ENCODE assay signal across 8 cellular contexts in genomic region chr17:3695723-3696411, GRCh38. TPM values are rescaled to one million over a fixed set of nuclear protein-coding genes. Genes with fewer than 3 reads are reported as not detected.
DNase-seq lines count a peak whose midpoint lies in the region; ATAC-seq and TF ChIP-seq lines count a peak whose summit lies in the region.

A gene with protein sequence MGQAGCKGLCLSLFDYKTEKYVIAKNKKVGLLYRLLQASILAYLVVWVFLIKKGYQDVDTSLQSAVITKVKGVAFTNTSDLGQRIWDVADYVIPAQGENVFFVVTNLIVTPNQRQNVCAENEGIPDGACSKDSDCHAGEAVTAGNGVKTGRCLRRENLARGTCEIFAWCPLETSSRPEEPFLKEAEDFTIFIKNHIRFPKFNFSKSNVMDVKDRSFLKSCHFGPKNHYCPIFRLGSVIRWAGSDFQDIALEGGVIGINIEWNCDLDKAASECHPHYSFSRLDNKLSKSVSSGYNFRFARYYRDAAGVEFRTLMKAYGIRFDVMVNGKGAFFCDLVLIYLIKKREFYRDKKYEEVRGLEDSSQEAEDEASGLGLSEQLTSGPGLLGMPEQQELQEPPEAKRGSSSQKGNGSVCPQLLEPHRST (minus strand): TSS chr17:3696155. CDS start chr17:3696005, 150 bp downstream.

- no peaks in the 10 kb centered on the region for H4K20me1 ChIP-seq in IMR-90 (ENCODE audit: insufficient read depth, low read length)

- TF ChIP-seq POLR2A in IMR-90 (IDR thresholded peaks at IDR 0.05; ENCODE audit: low read depth, low read length): no peak

- WGBS in IMR-90 (ENCODE audit: extremely low coverage in 2 of 2, insufficient read length in 1 of 2), 2 experiments: 1% methylated on average over 22 of the region's 65 CpGs; no CpG with 5 or more reads in 1 of the 2 experiments
- whole genome bisulfite sequencing in urinary bladder: under 1% methylated on average over 65 of the region's 65 CpGs

- H3K18ac ChIP-seq in IMR-90 (ENCODE audit: low read depth, low read length): no peak within 1 kb of the TSS

- CTCF ChIA-PET in IMR-90 (lab: Yijun Ruan, JAX): interaction anchor here (1.0 to 1.1 kb wide), 2 partner anchors 13 to 37 kb away, joined by 3 read pairs; no protein-coding TSS in a partner anchor
- CTCF ChIA-PET in naive thymus-derived CD4-positive, alpha-beta T cell (lab: Charles Lee): interaction anchor here (1.1 to 1.3 kb wide), 2 partner anchors 12 to 28 kb away, joined by 3 to 4 read pairs; partner anchors contain the start of gene HASPIN

- H3K23ac ChIP-seq in IMR-90 (ENCODE audit: low read depth, low read length): peak within 1 kb of the TSS; percentile 38; the same call in 1 of the 2 replicates

- H4K91ac ChIP-seq in IMR-90 (ENCODE audit: insufficient read depth, low read depth, low read length): no peak within 1 kb of the TSS

- TF ChIP-seq CTCF in IMR-90 (conservative IDR thresholded peaks at IDR 0.05; ENCODE audit: low read depth, low read length) (no peak), endothelial cell (IDR thresholded peaks at IDR 0.05; ENCODE audit: unreplicated experiment) (no peak)

- TF ChIP-seq RAD21 in IMR-90 (IDR thresholded peaks at IDR 0.05; ENCODE audit: low read length): no peak

- peaks cover 10% of the 10 kb centered on the region for H3K27me3 Mint-ChIP-seq in endothelial cell (ENCODE audit: unreplicated experiment)
- H3K27me3 Mint-ChIP-seq in naive thymus-derived CD4-positive, alpha-beta T cell: no peaks in the 10 kb centered on the region

- peak within 1 kb of the TSS; percentile 94 for H2AFZ ChIP-seq in IMR-90 (replicated peaks; ENCODE audit: low read length, poor library complexity)

- H3K9me3 ChIP-seq in IMR-90 (ENCODE audit: control insufficient read depth, insufficient read depth, low read length): peaks cover 12% of the 10 kb centered on the region
- no peaks in the 10 kb centered on the region for H3K9me3 ChIP-seq in naive thymus-derived CD4-positive, alpha-beta T cell (ENCODE audit: control insufficient read depth in 2 of 3, low read length in 3 of 3)

- no peak within 1 kb of the TSS for H2BK5ac ChIP-seq in IMR-90 (ENCODE audit: low read depth, low read length, poor library complexity, severe bottlenecking)

- H3K9ac ChIP-seq in IMR-90 (ENCODE audit: low read depth, low read length): peak within 1 kb of the TSS; percentile 62; the same call in 1 of the 2 replicates

- no peak within 1 kb of the TSS for H2BK120ac ChIP-seq in IMR-90 (ENCODE audit: low read depth, low read length)

- H3K4me1 Mint-ChIP-seq in endothelial cell (ENCODE audit: unreplicated experiment): no peaks in the 10 kb centered on the region
- H3K4me1 Mint-ChIP-seq in naive thymus-derived CD4-positive, alpha-beta T cell: peaks cover 5 to 39% (median 16%) of the 10 kb centered on the region in 7 donors

- no peaks in the 10 kb centered on the region for H3K9me3 Mint-ChIP-seq in endothelial cell (ENCODE audit: unreplicated experiment)
- H3K9me3 Mint-ChIP-seq in naive thymus-derived CD4-positive, alpha-beta T cell: peaks cover 0 to 2% (median 0%) of the 10 kb centered on the region in 11 donors

- H4K5ac ChIP-seq in IMR-90 (ENCODE audit: low read depth, low read length): no peak within 1 kb of the TSS

- peaks cover 4% of the 10 kb centered on the region; the same call in 1 of the 2 replicates for H3K4me1 ChIP-seq in IMR-90 (ENCODE audit: control insufficient read depth, insufficient read depth, low read length)
- peaks cover 3 to 9% of the 10 kb centered on the region in 2 donors for H3K4me1 ChIP-seq in naive thymus-derived CD4-positive, alpha-beta T cell (ENCODE audit: control insufficient read depth in 2 of 2, insufficient read depth in 2 of 2, low read length in 2 of 2)
- no peaks in the 10 kb centered on the region for H3K4me1 ChIP-seq in urinary bladder (ENCODE audit: insufficient read depth)

- no peak within 1 kb of the TSS; the same call in 1 of the 2 replicates for H2AK5ac ChIP-seq in IMR-90 (ENCODE audit: low read depth, low read length)

- POLR2A ChIA-PET in IMR-90 (lab: Charles Lee; ENCODE audit: unreplicated experiment): no interaction called here
- POLR2A ChIA-PET in naive thymus-derived CD4-positive, alpha-beta T cell (lab: Charles Lee): interaction anchor here (0.8 to 2.5 kb wide), 7 partner anchors 11 to 150 kb away, joined by 3 to 25 read pairs (median 3); partner anchors contain the start of gene NCBP3

- H3K27ac ChIP-seq in IMR-90 (ENCODE audit: insufficient read depth, low read length): no peak within 1 kb of the TSS; the same call in 1 of the 2 replicates
- H3K27ac ChIP-seq in naive thymus-derived CD4-positive, alpha-beta T cell (ENCODE audit: low read depth, low read length): peak within 1 kb of the TSS; percentile 61
- H3K27ac ChIP-seq in urinary bladder (ENCODE audit: low read depth): no peak within 1 kb of the TSS

- H2AK9ac ChIP-seq in IMR-90 (replicated peaks; ENCODE audit: low read depth, low read length, poor library complexity): peak within 1 kb of the TSS; percentile 76

- H2BK20ac ChIP-seq in IMR-90 (ENCODE audit: low read depth, low read length): no peak within 1 kb of the TSS

- no TSS peak for BruUV-seq in IMR-90 (replicated peaks; lab: Mats Ljungman, UMichigan)

- peaks cover 17% of the 10 kb centered on the region for H3K27me3 ChIP-seq in IMR-90 (ENCODE audit: control insufficient read depth, insufficient read depth, low read length)
- no peaks in the 10 kb centered on the region for H3K27me3 ChIP-seq in naive thymus-derived CD4-positive, alpha-beta T cell (ENCODE audit: control insufficient read depth in 2 of 2, insufficient read depth in 2 of 2, low read length in 2 of 2)

- dilution Hi-C loops in IMR-90 (cut with HindIII; ENCODE audit: low sequenced_read_pairs, unreplicated experiment): no loop called here

- peak; percentile 9 for DNase-seq in COLO668 (lab: John Stamatoyannopoulos, UW; ENCODE audit: unreplicated experiment)
- no peak for DNase-seq in IMR-90
- DNase-seq in activated CD4-positive, alpha-beta T cell treated with anti-CD3 and anti-CD28 coated beads, Interleukin-2, amount 50 U/mL, for 1 hour: peak; percentile 26
- peak; percentile 42 for DNase-seq in endothelial cell (ENCODE audit: low spot score)
- peak in 8 of 9 donors; percentile 24 to 59 (median 35) for DNase-seq in naive thymus-derived CD4-positive, alpha-beta T cell
- no peak for DNase-seq in NCI-H82 treated with DMSO at 0.1 percent for 48 hours (lab: John Stamatoyannopoulos, UW; ENCODE audit: unreplicated experiment)

- H3K4me3 Mint-ChIP-seq in endothelial cell (ENCODE audit: unreplicated experiment): peak within 1 kb of the TSS; percentile 77
- peak within 1 kb of the TSS; percentile 87 to 98 (median 94) for H3K4me3 Mint-ChIP-seq in naive thymus-derived CD4-positive, alpha-beta T cell

- no peak within 1 kb of the TSS for H2BK15ac ChIP-seq in IMR-90 (ENCODE audit: low read depth, low read length)

- H3K9me1 ChIP-seq in IMR-90 (ENCODE audit: insufficient read depth, low read length): no peaks in the 10 kb centered on the region

- H3K36me3 Mint-ChIP-seq in endothelial cell (ENCODE audit: low read depth, unreplicated experiment): no peaks in the 10 kb centered on the region
- H3K36me3 Mint-ChIP-seq in naive thymus-derived CD4-positive, alpha-beta T cell: peaks cover 0 to 16% (median 0%) of the 10 kb centered on the region in 5 donors

- peak within 1 kb of the TSS; percentile 79 for H3K4me3 ChIP-seq in IMR-90 (ENCODE audit: insufficient read depth, low read depth, low read length)
- peak within 1 kb of the TSS; percentile 82 for H3K4me3 ChIP-seq in naive thymus-derived CD4-positive, alpha-beta T cell (ENCODE audit: low read length)
- peak within 1 kb of the TSS; percentile 41 for H3K4me3 ChIP-seq in urinary bladder (ENCODE audit: low read depth, low read length)

- H4K8ac ChIP-seq in IMR-90 (ENCODE audit: low read depth in 2 of 2, low read length in 2 of 2): peak within 1 kb of the TSS in 1 of 2 experiments; percentile 32; a peak in 2 of 4 replicates

- no peaks in the 10 kb centered on the region for H3K79me1 ChIP-seq in IMR-90 (ENCODE audit: low read depth in 1 of 2, low read length in 2 of 2)

- no peak within 1 kb of the TSS for H3K27ac Mint-ChIP-seq in endothelial cell (ENCODE audit: unreplicated experiment)
- peak within 1 kb of the TSS in 8 of 9 donors; percentile 67 to 95 (median 86) for H3K27ac Mint-ChIP-seq in naive thymus-derived CD4-positive, alpha-beta T cell

- H3K36me3 ChIP-seq in IMR-90 (ENCODE audit: control insufficient read depth, insufficient read depth, low read length): no peaks in the 10 kb centered on the region
- H3K36me3 ChIP-seq in naive thymus-derived CD4-positive, alpha-beta T cell (ENCODE audit: control insufficient read depth in 2 of 3, insufficient read depth in 3 of 3, low read length in 3 of 3): peaks cover 0 to 10% (median 0%) of the 10 kb centered on the region in 3 experiments
- no peaks in the 10 kb centered on the region for H3K36me3 ChIP-seq in urinary bladder (ENCODE audit: insufficient read depth)

- peak; percentile 82 for ATAC-seq in IMR-90 (ENCODE audit: low read depth)
- peak; percentile 71 for ATAC-seq in naive thymus-derived CD4-positive, alpha-beta T cell
- no peak for ATAC-seq in GM21576 (IDR thresholded peaks at IDR 0.05; ENCODE audit: unreplicated experiment)

- in situ Hi-C loops in IMR-90 (cut with MboI; ENCODE audit: low sequenced_read_pairs): no loop called here

- no peak within 1 kb of the TSS; the same call in 1 of the 2 replicates for H3K14ac ChIP-seq in IMR-90 (replicated peaks; ENCODE audit: low read depth, low read length)

- no peak within 1 kb of the TSS for H3K56ac ChIP-seq in IMR-90 (ENCODE audit: extremely low read depth, insufficient read depth, low read length)

- intact Hi-C loops in IMR-90 (cut with micrococcal nuclease): loop anchor here (1.0 kb wide), 1 partner anchor 38 kb away; no protein-coding TSS in a partner anchor
- intact Hi-C loops in naive thymus-derived CD4-positive, alpha-beta T cell (cut with micrococcal nuclease): loop anchor here (1.0 kb wide), 3 partner anchors 15 to 28 kb away; partner anchors contain the start of genes HASPIN (in 2 of the 2), EMC6 (in 1 of the 2) and TAX1BP3 (in 1 of the 2)

- H3K4me2 ChIP-seq in IMR-90 (ENCODE audit: low read depth, low read length): peak within 1 kb of the TSS; percentile 99

- H3K4ac ChIP-seq in IMR-90 (ENCODE audit: low read depth, low read length): no peak within 1 kb of the TSS; the same call in 1 of the 2 replicates

RNA-seq across cellular contexts. Expression of the gene that starts here (rescaled TPM):
- total RNA-seq in IMR-90 (2012; rRNA removed): 1.7 and 1.8 TPM in 2 replicates
- polyA plus RNA-seq in IMR-90 (2012; rRNA removed): 3.5 and 3.7 TPM in 2 replicates
- 2.1 and 4.3 TPM in 2 replicates for polyA plus RNA-seq in IMR-90 (2012; cell fraction: cytosol; rRNA removed)
- 4.0 and 4.2 TPM in 2 replicates for polyA plus RNA-seq in IMR-90 (2012; cell fraction: nucleus; rRNA removed; ENCODE audit: low replicate concordance)
- total RNA-seq in endothelial cell (ENCODE audit: unreplicated experiment): 0.36 TPM
- 10 to 100 TPM; 10.7 to 94.5 (median 24.6) TPM for total RNA-seq in naive thymus-derived CD4-positive, alpha-beta T cell
- polyA plus RNA-seq in naive thymus-derived CD4-positive, alpha-beta T cell: 10 to 100 TPM; 12.3 to 18.2 TPM
- 1.3 TPM for total RNA-seq in urinary bladder
- polyA plus RNA-seq in urinary bladder: 1.0 TPM

Comparison
In these comparisons a context has a peak if more than half of its experiments do, and no peak if none do; other contexts are left out.
1. Peak in DNase-seq in endothelial cell; RNA of the gene not detected or under 1 TPM.
2. DNase-seq: peak in COLO668 (single experiment), activated CD4-positive, alpha-beta T cell treated with anti-CD3 and anti-CD28 coated beads, Interleukin-2, amount 50 U/mL, for 1 hour (single experiment) and naive thymus-derived CD4-positive, alpha-beta T cell (8 of 9); none in IMR-90 (single experiment) and NCI-H82 treated with DMSO at 0.1 percent for 48 hours (single experiment).
3. Peak in every context shown above with its lines, with median percentiles within 50 percentile points of each other: H3K4me3 ChIP-seq.